ENCODE assay signal across 3 cellular contexts in the genomic region with DNA sequence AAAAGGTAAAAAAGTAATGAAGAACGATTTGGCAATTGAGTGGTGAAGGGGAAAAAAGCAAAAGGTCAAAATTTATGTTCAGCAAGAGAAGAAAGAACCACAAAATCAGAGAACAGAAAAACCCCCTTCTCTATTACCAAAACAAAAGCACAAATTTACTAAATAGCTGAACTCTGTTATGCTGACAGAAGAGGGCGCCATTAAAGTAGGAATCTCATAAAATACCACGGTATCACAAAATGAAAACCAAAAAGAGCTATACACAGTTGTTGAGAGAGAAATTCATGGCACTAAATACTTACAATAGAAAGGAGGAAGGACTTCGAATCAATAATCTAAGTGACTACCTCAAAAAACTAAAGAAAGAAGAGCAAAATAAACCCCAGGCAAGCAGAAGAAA.
TF ChIP-seq lines count a peak whose summit lies in the region.

No MANE protein-coding gene starts in this region.

TF ChIP-seq in SK-N-SH, 30 proteins besides CTCF, POLR2A, EP300 and RAD21 (continued from another document):
- TF ChIP-seq EZH2phosphoT487 (IDR thresholded peaks at IDR 0.05; ENCODE audit: borderline replicate concordance, low read depth) (no peak), YY1 (IDR thresholded peaks at IDR 0.05; ENCODE audit: low read depth) (no peak), CHD2 (IDR thresholded peaks at IDR 0.05; ENCODE audit: low read length, partially characterized antibody) (no peak), MXI1 (IDR thresholded peaks at IDR 0.05; ENCODE audit: low read depth, low read length) (no peak), SIN3A (IDR thresholded peaks at IDR 0.05; ENCODE audit: borderline replicate concordance, low read depth, low read length) (no peak), USF2 (IDR thresholded peaks at IDR 0.05; ENCODE audit: borderline replicate concordance, low read depth, low read length) (no peak)

TF ChIP-seq in SK-N-SH treated with all-trans-retinoic acid at 6 μM for 48 hours, 23 proteins besides CTCF, POLR2A, EP300 and RAD21 (continued from another document):
- no peak for TF ChIP-seq CSRNP3 (CRISPR knock-in tag; IDR thresholded peaks at IDR 0.05)
- no peak for TF ChIP-seq TSHZ2 (CRISPR knock-in tag; IDR thresholded peaks at IDR 0.05)
- no peak for TF ChIP-seq OSR1 (CRISPR knock-in tag; IDR thresholded peaks at IDR 0.05)
- TF ChIP-seq, protein P1, sequence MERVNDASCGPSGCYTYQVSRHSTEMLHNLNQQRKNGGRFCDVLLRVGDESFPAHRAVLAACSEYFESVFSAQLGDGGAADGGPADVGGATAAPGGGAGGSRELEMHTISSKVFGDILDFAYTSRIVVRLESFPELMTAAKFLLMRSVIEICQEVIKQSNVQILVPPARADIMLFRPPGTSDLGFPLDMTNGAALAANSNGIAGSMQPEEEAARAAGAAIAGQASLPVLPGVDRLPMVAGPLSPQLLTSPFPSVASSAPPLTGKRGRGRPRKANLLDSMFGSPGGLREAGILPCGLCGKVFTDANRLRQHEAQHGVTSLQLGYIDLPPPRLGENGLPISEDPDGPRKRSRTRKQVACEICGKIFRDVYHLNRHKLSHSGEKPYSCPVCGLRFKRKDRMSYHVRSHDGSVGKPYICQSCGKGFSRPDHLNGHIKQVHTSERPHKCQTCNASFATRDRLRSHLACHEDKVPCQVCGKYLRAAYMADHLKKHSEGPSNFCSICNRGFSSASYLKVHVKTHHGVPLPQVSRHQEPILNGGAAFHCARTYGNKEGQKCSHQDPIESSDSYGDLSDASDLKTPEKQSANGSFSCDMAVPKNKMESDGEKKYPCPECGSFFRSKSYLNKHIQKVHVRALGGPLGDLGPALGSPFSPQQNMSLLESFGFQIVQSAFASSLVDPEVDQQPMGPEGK (CRISPR knock-in tag; IDR thresholded peaks at IDR 0.05; ENCODE audit: borderline replicate concordance): no peak
- TF ChIP-seq RARB (CRISPR knock-in tag; IDR thresholded peaks at IDR 0.05): no peak
- no peak for TF ChIP-seq TOX (CRISPR knock-in tag; IDR thresholded peaks at IDR 0.05; ENCODE audit: borderline replicate concordance)
- TF ChIP-seq GLIS3 (CRISPR knock-in tag; IDR thresholded peaks at IDR 0.05): no peak
- no peak for TF ChIP-seq ZNF565 (CRISPR knock-in tag; conservative IDR thresholded peaks at IDR 0.05; ENCODE audit: low read depth)
- no peak for TF ChIP-seq ESRRG (CRISPR knock-in tag; IDR thresholded peaks at IDR 0.05)
- TF ChIP-seq SNAI2 (CRISPR knock-in tag; IDR thresholded peaks at IDR 0.05): no peak
- TF ChIP-seq PPARA (CRISPR knock-in tag; IDR thresholded peaks at IDR 0.05; ENCODE audit: borderline replicate concordance): no peak
- no peak for TF ChIP-seq ARNTL (CRISPR knock-in tag; IDR thresholded peaks at IDR 0.05; ENCODE audit: borderline replicate concordance, low read depth)
- no peak for TF ChIP-seq TCF4 (CRISPR knock-in tag; IDR thresholded peaks at IDR 0.05; ENCODE audit: borderline replicate concordance)
- TF ChIP-seq, protein P2, sequence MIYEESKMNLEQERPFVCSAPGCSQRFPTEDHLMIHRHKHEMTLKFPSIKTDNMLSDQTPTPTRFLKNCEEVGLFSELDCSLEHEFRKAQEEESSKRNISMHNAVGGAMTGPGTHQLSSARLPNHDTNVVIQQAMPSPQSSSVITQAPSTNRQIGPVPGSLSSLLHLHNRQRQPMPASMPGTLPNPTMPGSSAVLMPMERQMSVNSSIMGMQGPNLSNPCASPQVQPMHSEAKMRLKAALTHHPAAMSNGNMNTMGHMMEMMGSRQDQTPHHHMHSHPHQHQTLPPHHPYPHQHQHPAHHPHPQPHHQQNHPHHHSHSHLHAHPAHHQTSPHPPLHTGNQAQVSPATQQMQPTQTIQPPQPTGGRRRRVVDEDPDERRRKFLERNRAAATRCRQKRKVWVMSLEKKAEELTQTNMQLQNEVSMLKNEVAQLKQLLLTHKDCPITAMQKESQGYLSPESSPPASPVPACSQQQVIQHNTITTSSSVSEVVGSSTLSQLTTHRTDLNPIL (CRISPR knock-in tag; IDR thresholded peaks at IDR 0.05; ENCODE audit: low read depth): no peak
- TF ChIP-seq ZFP30 (CRISPR knock-in tag; IDR thresholded peaks at IDR 0.05): no peak

TF ChIP-seq in WTC11, 78 proteins besides CTCF, POLR2A, EP300 and RAD21 (continued from another document):
- TF ChIP-seq, protein P3, sequence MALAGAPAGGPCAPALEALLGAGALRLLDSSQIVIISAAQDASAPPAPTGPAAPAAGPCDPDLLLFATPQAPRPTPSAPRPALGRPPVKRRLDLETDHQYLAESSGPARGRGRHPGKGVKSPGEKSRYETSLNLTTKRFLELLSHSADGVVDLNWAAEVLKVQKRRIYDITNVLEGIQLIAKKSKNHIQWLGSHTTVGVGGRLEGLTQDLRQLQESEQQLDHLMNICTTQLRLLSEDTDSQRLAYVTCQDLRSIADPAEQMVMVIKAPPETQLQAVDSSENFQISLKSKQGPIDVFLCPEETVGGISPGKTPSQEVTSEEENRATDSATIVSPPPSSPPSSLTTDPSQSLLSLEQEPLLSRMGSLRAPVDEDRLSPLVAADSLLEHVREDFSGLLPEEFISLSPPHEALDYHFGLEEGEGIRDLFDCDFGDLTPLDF (CRISPR knock-in tag; IDR thresholded peaks at IDR 0.05): no peak
- TF ChIP-seq, protein P4, sequence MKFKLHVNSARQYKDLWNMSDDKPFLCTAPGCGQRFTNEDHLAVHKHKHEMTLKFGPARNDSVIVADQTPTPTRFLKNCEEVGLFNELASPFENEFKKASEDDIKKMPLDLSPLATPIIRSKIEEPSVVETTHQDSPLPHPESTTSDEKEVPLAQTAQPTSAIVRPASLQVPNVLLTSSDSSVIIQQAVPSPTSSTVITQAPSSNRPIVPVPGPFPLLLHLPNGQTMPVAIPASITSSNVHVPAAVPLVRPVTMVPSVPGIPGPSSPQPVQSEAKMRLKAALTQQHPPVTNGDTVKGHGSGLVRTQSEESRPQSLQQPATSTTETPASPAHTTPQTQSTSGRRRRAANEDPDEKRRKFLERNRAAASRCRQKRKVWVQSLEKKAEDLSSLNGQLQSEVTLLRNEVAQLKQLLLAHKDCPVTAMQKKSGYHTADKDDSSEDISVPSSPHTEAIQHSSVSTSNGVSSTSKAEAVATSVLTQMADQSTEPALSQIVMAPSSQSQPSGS (CRISPR knock-in tag; IDR thresholded peaks at IDR 0.05; ENCODE audit: borderline replicate concordance, low read depth): no peak
- TF ChIP-seq IRF2 (CRISPR knock-in tag; IDR thresholded peaks at IDR 0.05; ENCODE audit: borderline replicate concordance, low read depth): no peak
- TF ChIP-seq ZNF263 (CRISPR knock-in tag; IDR thresholded peaks at IDR 0.05; ENCODE audit: low read depth): no peak
- TF ChIP-seq FOXJ3 (CRISPR knock-in tag; IDR thresholded peaks at IDR 0.05; ENCODE audit: borderline replicate concordance): no peak
- TF ChIP-seq, protein P5, sequence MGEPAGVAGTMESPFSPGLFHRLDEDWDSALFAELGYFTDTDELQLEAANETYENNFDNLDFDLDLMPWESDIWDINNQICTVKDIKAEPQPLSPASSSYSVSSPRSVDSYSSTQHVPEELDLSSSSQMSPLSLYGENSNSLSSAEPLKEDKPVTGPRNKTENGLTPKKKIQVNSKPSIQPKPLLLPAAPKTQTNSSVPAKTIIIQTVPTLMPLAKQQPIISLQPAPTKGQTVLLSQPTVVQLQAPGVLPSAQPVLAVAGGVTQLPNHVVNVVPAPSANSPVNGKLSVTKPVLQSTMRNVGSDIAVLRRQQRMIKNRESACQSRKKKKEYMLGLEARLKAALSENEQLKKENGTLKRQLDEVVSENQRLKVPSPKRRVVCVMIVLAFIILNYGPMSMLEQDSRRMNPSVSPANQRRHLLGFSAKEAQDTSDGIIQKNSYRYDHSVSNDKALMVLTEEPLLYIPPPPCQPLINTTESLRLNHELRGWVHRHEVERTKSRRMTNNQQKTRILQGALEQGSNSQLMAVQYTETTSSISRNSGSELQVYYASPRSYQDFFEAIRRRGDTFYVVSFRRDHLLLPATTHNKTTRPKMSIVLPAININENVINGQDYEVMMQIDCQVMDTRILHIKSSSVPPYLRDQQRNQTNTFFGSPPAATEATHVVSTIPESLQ (CRISPR knock-in tag; IDR thresholded peaks at IDR 0.05): no peak
- TF ChIP-seq, protein P6, sequence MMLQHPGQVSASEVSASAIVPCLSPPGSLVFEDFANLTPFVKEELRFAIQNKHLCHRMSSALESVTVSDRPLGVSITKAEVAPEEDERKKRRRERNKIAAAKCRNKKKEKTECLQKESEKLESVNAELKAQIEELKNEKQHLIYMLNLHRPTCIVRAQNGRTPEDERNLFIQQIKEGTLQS (CRISPR knock-in tag; conservative IDR thresholded peaks at IDR 0.05): no peak
- no peak for TF ChIP-seq GRHL2 (CRISPR knock-in tag; IDR thresholded peaks at IDR 0.05; ENCODE audit: insufficient replicate concordance, severe bottlenecking)
- TF ChIP-seq, protein P7, sequence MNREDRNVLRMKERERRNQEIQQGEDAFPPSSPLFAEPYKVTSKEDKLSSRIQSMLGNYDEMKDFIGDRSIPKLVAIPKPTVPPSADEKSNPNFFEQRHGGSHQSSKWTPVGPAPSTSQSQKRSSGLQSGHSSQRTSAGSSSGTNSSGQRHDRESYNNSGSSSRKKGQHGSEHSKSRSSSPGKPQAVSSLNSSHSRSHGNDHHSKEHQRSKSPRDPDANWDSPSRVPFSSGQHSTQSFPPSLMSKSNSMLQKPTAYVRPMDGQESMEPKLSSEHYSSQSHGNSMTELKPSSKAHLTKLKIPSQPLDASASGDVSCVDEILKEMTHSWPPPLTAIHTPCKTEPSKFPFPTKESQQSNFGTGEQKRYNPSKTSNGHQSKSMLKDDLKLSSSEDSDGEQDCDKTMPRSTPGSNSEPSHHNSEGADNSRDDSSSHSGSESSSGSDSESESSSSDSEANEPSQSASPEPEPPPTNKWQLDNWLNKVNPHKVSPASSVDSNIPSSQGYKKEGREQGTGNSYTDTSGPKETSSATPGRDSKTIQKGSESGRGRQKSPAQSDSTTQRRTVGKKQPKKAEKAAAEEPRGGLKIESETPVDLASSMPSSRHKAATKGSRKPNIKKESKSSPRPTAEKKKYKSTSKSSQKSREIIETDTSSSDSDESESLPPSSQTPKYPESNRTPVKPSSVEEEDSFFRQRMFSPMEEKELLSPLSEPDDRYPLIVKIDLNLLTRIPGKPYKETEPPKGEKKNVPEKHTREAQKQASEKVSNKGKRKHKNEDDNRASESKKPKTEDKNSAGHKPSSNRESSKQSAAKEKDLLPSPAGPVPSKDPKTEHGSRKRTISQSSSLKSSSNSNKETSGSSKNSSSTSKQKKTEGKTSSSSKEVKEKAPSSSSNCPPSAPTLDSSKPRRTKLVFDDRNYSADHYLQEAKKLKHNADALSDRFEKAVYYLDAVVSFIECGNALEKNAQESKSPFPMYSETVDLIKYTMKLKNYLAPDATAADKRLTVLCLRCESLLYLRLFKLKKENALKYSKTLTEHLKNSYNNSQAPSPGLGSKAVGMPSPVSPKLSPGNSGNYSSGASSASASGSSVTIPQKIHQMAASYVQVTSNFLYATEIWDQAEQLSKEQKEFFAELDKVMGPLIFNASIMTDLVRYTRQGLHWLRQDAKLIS (CRISPR knock-in tag; IDR thresholded peaks at IDR 0.05; ENCODE audit: borderline replicate concordance): no peak
- no peak for TF ChIP-seq IRF1 (CRISPR knock-in tag; IDR thresholded peaks at IDR 0.05)
- TF ChIP-seq CREM (CRISPR knock-in tag; IDR thresholded peaks at IDR 0.05): no peak
- TF ChIP-seq, protein P8, sequence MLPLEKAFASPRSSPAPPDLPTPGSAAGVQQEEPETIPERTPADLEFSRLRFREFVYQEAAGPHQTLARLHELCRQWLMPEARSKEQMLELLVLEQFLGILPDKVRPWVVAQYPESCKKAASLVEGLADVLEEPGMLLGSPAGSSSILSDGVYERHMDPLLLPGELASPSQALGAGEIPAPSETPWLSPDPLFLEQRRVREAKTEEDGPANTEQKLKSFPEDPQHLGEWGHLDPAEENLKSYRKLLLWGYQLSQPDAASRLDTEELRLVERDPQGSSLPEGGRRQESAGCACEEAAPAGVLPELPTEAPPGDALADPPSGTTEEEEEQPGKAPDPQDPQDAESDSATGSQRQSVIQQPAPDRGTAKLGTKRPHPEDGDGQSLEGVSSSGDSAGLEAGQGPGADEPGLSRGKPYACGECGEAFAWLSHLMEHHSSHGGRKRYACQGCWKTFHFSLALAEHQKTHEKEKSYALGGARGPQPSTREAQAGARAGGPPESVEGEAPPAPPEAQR (CRISPR knock-in tag; IDR thresholded peaks at IDR 0.05): no peak
- TF ChIP-seq, protein P9, sequence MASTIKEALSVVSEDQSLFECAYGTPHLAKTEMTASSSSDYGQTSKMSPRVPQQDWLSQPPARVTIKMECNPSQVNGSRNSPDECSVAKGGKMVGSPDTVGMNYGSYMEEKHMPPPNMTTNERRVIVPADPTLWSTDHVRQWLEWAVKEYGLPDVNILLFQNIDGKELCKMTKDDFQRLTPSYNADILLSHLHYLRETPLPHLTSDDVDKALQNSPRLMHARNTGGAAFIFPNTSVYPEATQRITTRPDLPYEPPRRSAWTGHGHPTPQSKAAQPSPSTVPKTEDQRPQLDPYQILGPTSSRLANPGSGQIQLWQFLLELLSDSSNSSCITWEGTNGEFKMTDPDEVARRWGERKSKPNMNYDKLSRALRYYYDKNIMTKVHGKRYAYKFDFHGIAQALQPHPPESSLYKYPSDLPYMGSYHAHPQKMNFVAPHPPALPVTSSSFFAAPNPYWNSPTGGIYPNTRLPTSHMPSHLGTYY (CRISPR knock-in tag; IDR thresholded peaks at IDR 0.05): no peak
- TF ChIP-seq MXD4 (CRISPR knock-in tag; IDR thresholded peaks at IDR 0.05; ENCODE audit: borderline replicate concordance): no peak
